Comparison of ENCODE assay signal across 20 cellular contexts in the genomic region with DNA sequence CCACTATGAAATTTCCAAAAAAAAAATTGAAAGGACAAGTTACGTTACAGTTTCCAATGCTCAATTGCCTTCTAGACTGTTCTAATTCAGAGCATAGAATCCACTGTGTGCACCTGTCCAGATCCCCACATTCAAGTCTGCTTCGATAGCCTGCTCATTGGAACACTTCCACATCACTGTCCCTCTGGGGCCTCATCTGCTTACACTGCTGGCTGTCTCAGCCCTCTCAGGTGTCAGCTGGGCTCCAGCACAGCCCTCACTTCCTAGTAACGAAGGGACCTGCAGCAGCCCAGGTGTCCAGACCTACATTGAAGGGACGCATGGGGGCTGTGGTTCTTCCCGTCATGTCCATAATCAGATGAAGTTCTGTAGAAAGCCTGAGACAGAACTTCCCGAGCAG.
"Had no signal": no experiment of that assay in that cellular context is flagged by ENCODE, and none has a peak within 500 bp of the region (broad histone marks: within the 10 kb centered on the region; RNA-seq: fewer than 3 reads in every experiment).

No MANE protein-coding gene starts in this region.

- ATAC-seq: activated naive CD4-positive, alpha-beta T cell treated with anti-CD3 and anti-CD28 coated beads, Interleukin-2, amount 50 U/mL, for 72 hours; activated T-helper 17 cell treated with anti-CD3 and anti-CD28 coated beads, Interleukin-2, amount 50 U/mL, for 72 hours; foreskin keratinocyte; left lobe of liver; lower lobe of right lung; sciatic nerve had no signal

- DNase-seq: activated CD4-positive, alpha-beta T cell treated with anti-CD3 and anti-CD28 coated beads, Interleukin-2, amount 50 U/mL, for 4 hours; activated CD8-positive, alpha-beta memory T cell treated with anti-CD3 and anti-CD28 coated beads for 24 hours; activated CD8-positive, alpha-beta memory T cell treated with anti-CD3 and anti-CD28 coated beads, Interleukin-2, amount 50 U/mL, for 4 hours; activated T-cell treated with anti-CD3 and anti-CD28 coated beads, Interleukin-2, amount 50 U/mL, for 24 hours; aorta; effector CD4-positive, alpha-beta T cell; erythroblast; lower lobe of right lung; naive B cell; nucleus accumbens; small intestine; stimulated activated CD4-positive, alpha-beta T cell treated with anti-CD3 and anti-CD28 coated beads, Interleukin-15, amount 100 ng/mL, for 24 hours; stimulated activated naive CD4-positive, alpha-beta T cell; testis; trophoblast cell had no signal
